ENCODE assay signal across 8 cellular contexts in genomic region chr4:3480528-3481112, GRCh38. TPM values are rescaled to one million over a fixed set of nuclear protein-coding genes. Genes with fewer than 3 reads are reported as not detected.
A peak's percentile ranks its signal among the peaks of the same experiment; 100 is the strongest.
DNase-seq lines count a peak whose midpoint lies in the region; ATAC-seq and TF ChIP-seq lines count a peak whose summit lies in the region.

No MANE protein-coding gene starts in this region.

- intact Hi-C loops in activated naive CD4-positive, alpha-beta T cell treated with anti-CD3 and anti-CD28 coated beads for 36 hours (cut with micrococcal nuclease), result loop anchor here (1.0 to 10.0 kb wide), 3 partner anchors 134 to 404 kb away; no protein-coding TSS in a partner anchor
- intact Hi-C loops in head of caudate nucleus (cut with DNase I), result no loop called here

- H3K36me3 ChIP-seq in trophoblast cell (ENCODE audit: control insufficient read depth in 1 of 2, insufficient read depth in 2 of 2, low read length in 2 of 2) (no peaks in the 10 kb centered on the region), upper lobe of left lung (no peaks in the 10 kb centered on the region)

- no peak overlapping the region for H4K12ac ChIP-seq in trophoblast cell (ENCODE audit: low read depth, low read length)

- in situ Hi-C loops in KBM-7 (cut with MboI; ENCODE audit: low pct_unique_long_range_greater_than_20kb, low sequenced_read_pairs) (no loop called here), SK-MEL-5 (cut with HindIII; ENCODE audit: low pct_unique_long_range_greater_than_20kb, low sequenced_read_pairs) (no loop called here)

- H4K91ac ChIP-seq in trophoblast cell (ENCODE audit: low read depth, low read length), result no peak overlapping the region

- H3K4ac ChIP-seq in trophoblast cell (ENCODE audit: low read depth, low read length), result no peak overlapping the region

- no peak overlapping the region for H2BK12ac ChIP-seq in trophoblast cell (ENCODE audit: low read length)

- H3K79me1 ChIP-seq in trophoblast cell (ENCODE audit: low read length), result no peaks in the 10 kb centered on the region

- H3K4me1 ChIP-seq in trophoblast cell (ENCODE audit: control insufficient read depth in 1 of 2, insufficient read depth in 2 of 2, low read length in 2 of 2) (peaks cover 14 to 22% of the 10 kb centered on the region in 2 experiments), upper lobe of left lung (peaks cover 13 to 24% (median 20%) of the 10 kb centered on the region in 4 donors)

- TF ChIP-seq CTCF in GM12875 (IDR thresholded peaks at IDR 0.05; ENCODE audit: borderline replicate concordance, insufficient read depth, low read depth, low read length) (peak; percentile 99), upper lobe of left lung (IDR thresholded peaks at IDR 0.05) (peak; percentile 92 to 100 (median 96))

- no peak overlapping the region for H4K8ac ChIP-seq in trophoblast cell (ENCODE audit: low read depth, low read length)

- no peaks in the 10 kb centered on the region for H3K9me3 Mint-ChIP-seq in activated naive CD4-positive, alpha-beta T cell treated with anti-CD3 and anti-CD28 coated beads for 36 hours

- no peak overlapping the region for H2AFZ ChIP-seq in trophoblast cell (ENCODE audit: insufficient read depth, low read length, poor library complexity)

- no peak overlapping the region for H3K27ac Mint-ChIP-seq in activated naive CD4-positive, alpha-beta T cell treated with anti-CD3 and anti-CD28 coated beads for 36 hours

- H3K4me2 ChIP-seq in trophoblast cell (ENCODE audit: low read length), result no peak overlapping the region

- H3K27ac ChIP-seq in trophoblast cell (ENCODE audit: low read depth, low read length), result no peak overlapping the region
- H3K27ac ChIP-seq in upper lobe of left lung, result no peak overlapping the region

- H3K4me1 Mint-ChIP-seq in activated naive CD4-positive, alpha-beta T cell treated with anti-CD3 and anti-CD28 coated beads for 36 hours (ENCODE audit: low read depth), result no peaks in the 10 kb centered on the region

- ATAC-seq in upper lobe of left lung (ENCODE audit: low FRiP score in 2 of 2), result peak; percentile 65 to 78

- peaks cover 7% of the 10 kb centered on the region for H3K9me3 ChIP-seq in trophoblast cell (ENCODE audit: insufficient read depth, low read depth, low read length)
- H3K9me3 ChIP-seq in upper lobe of left lung, result no peaks in the 10 kb centered on the region

- no peak overlapping the region for H3K14ac ChIP-seq in trophoblast cell (ENCODE audit: low read length)

- no peak for TF ChIP-seq EP300 in upper lobe of left lung (IDR thresholded peaks at IDR 0.05)

- H3K4me3 ChIP-seq in GM12875 (ENCODE audit: low read depth, low read length) (no peak overlapping the region), trophoblast cell (ENCODE audit: low read depth, low read length) (no peak overlapping the region), upper lobe of left lung (no peak overlapping the region)

- H3K79me2 ChIP-seq in trophoblast cell (ENCODE audit: control insufficient read depth, insufficient read depth, low read length, poor library complexity), result no peaks in the 10 kb centered on the region

- CTCF ChIA-PET in activated naive CD4-positive, alpha-beta T cell treated with anti-CD3 and anti-CD28 coated beads for 36 hours (lab: Charles Lee), result interaction anchor here (0.6 to 3.6 kb wide), 17 partner anchors 9 to 400 kb away, joined by 3 to 14 read pairs (median 4); partner anchors contain the start of gene MSANTD1

- H3K4me3 Mint-ChIP-seq in activated naive CD4-positive, alpha-beta T cell treated with anti-CD3 and anti-CD28 coated beads for 36 hours, result no peak overlapping the region

- no CpG with 5 or more reads among the region's 17 CpGs for WGBS in trophoblast cell (ENCODE audit: extremely low coverage, insufficient coverage, insufficient read length)
- WGBS in upper lobe of left lung, 2 donors, result 23 to 29% methylated on average over 10 of the region's 17 CpGs

- H3K27me3 ChIP-seq in trophoblast cell (ENCODE audit: insufficient read depth, low read length) (no peaks in the 10 kb centered on the region), upper lobe of left lung (peaks cover 0 to 9% (median 8%) of the 10 kb centered on the region in 4 donors)

- no peak overlapping the region for H2BK5ac ChIP-seq in trophoblast cell (ENCODE audit: low read depth, low read length, poor library complexity)

- H2AK5ac ChIP-seq in trophoblast cell (ENCODE audit: low read length), result no peak overlapping the region

- no peaks in the 10 kb centered on the region for H3K36me3 Mint-ChIP-seq in activated naive CD4-positive, alpha-beta T cell treated with anti-CD3 and anti-CD28 coated beads for 36 hours (ENCODE audit: low read depth)

- TF ChIP-seq POLR2A in upper lobe of left lung (IDR thresholded peaks at IDR 0.05), result no peak

- H3K23ac ChIP-seq in trophoblast cell (ENCODE audit: low read length), result no peak overlapping the region

- no peak overlapping the region for H3K18ac ChIP-seq in trophoblast cell (ENCODE audit: low read length)

- DNase-seq in A172 (ENCODE audit: low spot score) (peak; percentile 70), KBM-7 (peak; percentile 86), SK-MEL-5 (ENCODE audit: low read depth, low spot score) (peak; percentile 74), head of caudate nucleus (peak; percentile 50 to 90 (median 79)), trophoblast cell (peak; percentile 40 to 71), upper lobe of left lung (peak; percentile 77 to 96)
- peak; percentile 83 for DNase-seq in activated naive CD4-positive, alpha-beta T cell treated with anti-CD3 and anti-CD28 coated beads for 36 hours

- no peak overlapping the region for H3K9ac ChIP-seq in trophoblast cell (ENCODE audit: low read length)

- H3K27me3 Mint-ChIP-seq in activated naive CD4-positive, alpha-beta T cell treated with anti-CD3 and anti-CD28 coated beads for 36 hours (ENCODE audit: low read depth), result peaks cover 20% of the 10 kb centered on the region

- no peak overlapping the region for H2BK120ac ChIP-seq in trophoblast cell (ENCODE audit: insufficient read depth, low read length, poor library complexity)

RNA-seq across cellular contexts. Expression of gene DOK7, which starts 17.5 kb away (rescaled TPM):
- 17.9 and 21.4 TPM in 2 replicates for total RNA-seq in A172 (2014; rRNA removed; shearing (Covaris generic))
- total RNA-seq in SK-MEL-5 (2014; rRNA removed; shearing (Covaris generic)), result not detected in 2 replicates
- not detected in 2 replicates for polyA plus RNA-seq in SK-MEL-5 (2015; cell fraction: cytosol; rRNA removed)
- not detected in 2 replicates for polyA plus RNA-seq in SK-MEL-5 (2015; cell fraction: nucleus; rRNA removed)
- total RNA-seq in activated naive CD4-positive, alpha-beta T cell treated with anti-CD3 and anti-CD28 coated beads for 36 hours, result not detected
- 0.33 and 0.49 TPM in 2 replicates for polyA plus RNA-seq in trophoblast cell (2013)
- 10 to 100 TPM in 1 of 6 donors, 1 to 10 TPM in 5; 2.1 to 16.0 (median 4.0) TPM for total RNA-seq in upper lobe of left lung

RNA-seq across cellular contexts. Expression of gene HGFAC, which starts 38.9 kb away (rescaled TPM):
- 0.36 TPM in 1 of 2 replicates, not detected in the other for total RNA-seq in A172 (2014; rRNA removed; shearing (Covaris generic))
- total RNA-seq in SK-MEL-5 (2014; rRNA removed; shearing (Covaris generic)), result not detected in 2 replicates
- not detected in 2 replicates for polyA plus RNA-seq in SK-MEL-5 (2015; cell fraction: cytosol; rRNA removed)
- polyA plus RNA-seq in SK-MEL-5 (2015; cell fraction: nucleus; rRNA removed), result 0.28 TPM in 1 of 2 replicates, not detected in the other
- not detected for total RNA-seq in activated naive CD4-positive, alpha-beta T cell treated with anti-CD3 and anti-CD28 coated beads for 36 hours
- polyA plus RNA-seq in trophoblast cell (2013), result 0.40 and 0.51 TPM in 2 replicates
- 1 to 10 TPM in 2 of 6 donors, under 1 TPM in 3, not detected in 1; 0.20 to 1.1 (median 0.49) TPM for total RNA-seq in upper lobe of left lung

RNA-seq across cellular contexts. Expression of gene LRPAP1, which starts 51.6 kb away (rescaled TPM):
- 116 and 171 TPM in 2 replicates for total RNA-seq in A172 (2014; rRNA removed; shearing (Covaris generic))
- total RNA-seq in SK-MEL-5 (2014; rRNA removed; shearing (Covaris generic)), result 528 and 584 TPM in 2 replicates
- 812 and 884 TPM in 2 replicates for polyA plus RNA-seq in SK-MEL-5 (2015; cell fraction: cytosol; rRNA removed)
- polyA plus RNA-seq in SK-MEL-5 (2015; cell fraction: nucleus; rRNA removed), result 134 TPM in 2 replicates
- total RNA-seq in activated naive CD4-positive, alpha-beta T cell treated with anti-CD3 and anti-CD28 coated beads for 36 hours, result 10 to 100 TPM; 50.2 TPM
- 118 and 123 TPM in 2 replicates for polyA plus RNA-seq in trophoblast cell (2013)
- total RNA-seq in upper lobe of left lung, result 100 to 1,000 TPM in 5 of 6 donors, 10 to 100 TPM in 1; 98.5 to 267 (median 251) TPM
